Comparison of ENCODE assay signal across 15 cellular contexts in genomic region chr2:237581326-237581725, GRCh38. TPM values are rescaled to one million over a fixed set of nuclear protein-coding genes. Genes with fewer than 3 reads are reported as not detected.
DNase-seq lines count a peak whose midpoint lies in the region; ATAC-seq and TF ChIP-seq lines count a peak whose summit lies in the region.
"Had no signal": no experiment of that assay in that cellular context is flagged by ENCODE, and none has a peak within 500 bp of the region (broad histone marks: within the 10 kb centered on the region; RNA-seq: fewer than 3 reads in every experiment).

No MANE protein-coding gene starts in this region.

- intact Hi-C loops in ovary (cut with DNase I) = loop anchor here in 1 of 4 donors (10.0 kb wide), 1 partner anchor 163 kb away; no protein-coding TSS in a partner anchor

- H3K9me2 ChIP-seq in OCI-LY1 (ENCODE audit: low read depth, low read length) = no peaks in the 10 kb centered on the region

- H3K27me3 ChIP-seq in OCI-LY1 (ENCODE audit: insufficient read depth, low read length) = peaks cover 12% of the 10 kb centered on the region; the same call in 1 of the 2 replicates
- no peaks in the 10 kb centered on the region for H3K27me3 ChIP-seq in fibroblast of lung (ENCODE audit: control insufficient read depth, insufficient read depth, low read length)
- peaks cover 9% of the 10 kb centered on the region for H3K27me3 ChIP-seq in skeletal muscle satellite cell (ENCODE audit: control insufficient read depth, insufficient read depth, low read length)
- H3K27me3 ChIP-seq in ovary = no peaks in the 10 kb centered on the region

- H4K20me1 ChIP-seq in OCI-LY1 (ENCODE audit: insufficient read depth, low read length) (no peaks in the 10 kb centered on the region), fibroblast of lung (ENCODE audit: control insufficient read depth, extremely low read depth, insufficient read depth, low read length) (no peaks in the 10 kb centered on the region)

- no peak overlapping the region for H3K4me3 ChIP-seq in OCI-LY1 (ENCODE audit: low read depth, low read length, poor library complexity, severe bottlenecking)
- H3K4me3 ChIP-seq in fibroblast of lung (replicated peaks in 1 of 4; ENCODE audit: control extremely low read depth in 1 of 4, insufficient read depth in 1 of 4, low read depth in 3 of 4, low read length in 4 of 4) = no peak overlapping the region
- peak overlapping the region; percentile 64 for H3K4me3 ChIP-seq in skeletal muscle satellite cell (ENCODE audit: low read length)
- no peak overlapping the region for H3K4me3 ChIP-seq in ovary

- no peaks in the 10 kb centered on the region for H3K36me3 ChIP-seq in OCI-LY1 (ENCODE audit: insufficient read depth, low read length)
- H3K36me3 ChIP-seq in fibroblast of lung (ENCODE audit: control insufficient read depth, insufficient read depth, low read length) = no peaks in the 10 kb centered on the region
- H3K36me3 ChIP-seq in skeletal muscle satellite cell (ENCODE audit: insufficient read depth, low read length) = no peaks in the 10 kb centered on the region
- H3K36me3 ChIP-seq in ovary = no peaks in the 10 kb centered on the region

- no peaks in the 10 kb centered on the region for H3F3A ChIP-seq in OCI-LY1 (ENCODE audit: insufficient read depth, low read length)

- H3K9me3 ChIP-seq in OCI-LY1 (ENCODE audit: low read length) (no peaks in the 10 kb centered on the region), fibroblast of lung (ENCODE audit: control insufficient read depth, insufficient read depth, low read depth, low read length) (no peaks in the 10 kb centered on the region), skeletal muscle satellite cell (replicated peaks; ENCODE audit: low read length) (no peaks in the 10 kb centered on the region), ovary (no peaks in the 10 kb centered on the region)

- no peak for TF ChIP-seq EP300 in ovary (IDR thresholded peaks at IDR 0.05)

- no peak for TF ChIP-seq POLR2A in ovary (IDR thresholded peaks at IDR 0.05)

- 79 to 86% (median 86%) methylated on average over 6 of the region's 6 CpGs for WGBS in ovary, 3 donors

- no peak overlapping the region for H3K9ac ChIP-seq in OCI-LY1 (ENCODE audit: low read length)
- H3K9ac ChIP-seq in fibroblast of lung (ENCODE audit: insufficient read depth, low read length) = no peak overlapping the region
- H3K9ac ChIP-seq in skeletal muscle satellite cell (ENCODE audit: low read depth, low read length) = no peak overlapping the region

- H3K79me2 ChIP-seq in OCI-LY1 (ENCODE audit: insufficient read depth, low read length) (no peaks in the 10 kb centered on the region), fibroblast of lung (ENCODE audit: control insufficient read depth, insufficient read depth, low read length) (no peaks in the 10 kb centered on the region)

- H3K4me2 ChIP-seq in OCI-LY1 (ENCODE audit: low read length) = peak overlapping the region; percentile 29; the same call in 1 of the 2 replicates
- peak overlapping the region; percentile 78 for H3K4me2 ChIP-seq in fibroblast of lung (ENCODE audit: extremely low read depth, insufficient read depth, low read length)
- peak overlapping the region; percentile 90 for H3K4me2 ChIP-seq in skeletal muscle satellite cell (ENCODE audit: low read length)

- peaks cover 3% of the 10 kb centered on the region for H3K4me1 ChIP-seq in OCI-LY1 (ENCODE audit: insufficient read depth, low read length, severe bottlenecking)
- peaks cover 2% of the 10 kb centered on the region for H3K4me1 ChIP-seq in fibroblast of lung (ENCODE audit: control insufficient read depth, extremely low read depth, insufficient read depth, low read length)
- H3K4me1 ChIP-seq in skeletal muscle satellite cell (ENCODE audit: control insufficient read depth, insufficient read depth, low read length) = peaks cover 11% of the 10 kb centered on the region
- H3K4me1 ChIP-seq in ovary (ENCODE audit: insufficient read depth) = peaks cover 7% of the 10 kb centered on the region

- no peak for DNase-seq in fibroblast of lung (ENCODE audit: low read depth in 2 of 2)
- no peak for DNase-seq in effector CD4-positive, alpha-beta T cell
- DNase-seq in ovary = no peak
- DNase-seq: AML-193, H9, NCI-H510A had no signal

- H3K27ac ChIP-seq in C4-2B (peak overlapping the region; percentile 87), OCI-LY1 (ENCODE audit: low read depth, low read length, poor library complexity, severe bottlenecking) (no peak overlapping the region), fibroblast of lung (ENCODE audit: insufficient read depth, low read length) (no peak overlapping the region), ovary (peak overlapping the region in 1 of 2 donors; percentile 8)

- TF ChIP-seq CTCF in C4-2B (conservative IDR thresholded peaks at IDR 0.05) (no peak), OCI-LY1 (IDR thresholded peaks at IDR 0.05; ENCODE audit: low read length) (no peak), fibroblast of lung (conservative IDR thresholded peaks at IDR 0.05 in 1 of 2, IDR thresholded peaks at IDR 0.05 in 1 of 2; ENCODE audit: low read depth in 1 of 2, low read length in 2 of 2) (no peak), ovary (IDR thresholded peaks at IDR 0.05) (no peak)

- ATAC-seq in HG02840 (IDR thresholded peaks at IDR 0.05; ENCODE audit: low FRiP score, unreplicated experiment) = no peak

- H2AFZ ChIP-seq in OCI-LY1 (ENCODE audit: low read length) = no peak overlapping the region
- H2AFZ ChIP-seq in fibroblast of lung (ENCODE audit: low read length) = no peak overlapping the region

RNA-seq across cellular contexts. Expression of gene RAB17, which starts 9.2 kb away (rescaled TPM):
- total RNA-seq in fibroblast of lung (0.17 and 0.26 TPM in 2 replicates), ovary (10 to 100 TPM in 1 of 7 donors, 1 to 10 TPM in 5, under 1 TPM in 1; 0.76 to 19.3 (median 4.6) TPM)
- polyA plus RNA-seq in fibroblast of lung (0.09 and 0.22 TPM in 2 replicates), ovary (under 1 TPM; 0.38 to 0.86 TPM)
- polyA plus RNA-seq in fibroblast of lung (2012) = 0.28 and 0.44 TPM in 2 replicates
- 0.78 and 1.1 TPM in 2 replicates for polyA minus RNA-seq in fibroblast of lung (ENCODE audit: low replicate concordance)
- total RNA-seq in skeletal muscle satellite cell (2012; rRNA removed) = 0.22 and 0.25 TPM in 2 replicates
- total RNA-seq: neural crest cell had no signal
- polyA plus RNA-seq: IgD-negative memory B cell had no signal

RNA-seq across cellular contexts. Expression of gene PRLH, which starts 15.0 kb away (rescaled TPM):
- total RNA-seq in fibroblast of lung = not detected in 2 replicates
- polyA plus RNA-seq in fibroblast of lung = not detected in 2 replicates
- not detected in 2 replicates for polyA plus RNA-seq in fibroblast of lung (2012)
- polyA minus RNA-seq in fibroblast of lung (ENCODE audit: low replicate concordance) = not detected in 2 replicates
- not detected in 2 replicates for total RNA-seq in skeletal muscle satellite cell (2012; rRNA removed)
- not detected for total RNA-seq in ovary
- not detected for polyA plus RNA-seq in ovary
- total RNA-seq: H9, kidney epithelial cell, neural crest cell, renal cortical epithelial cell, T-cell had no signal
- polyA plus RNA-seq: IgD-negative memory B cell had no signal

RNA-seq across cellular contexts. Expression of gene LRRFIP1, which starts 46.1 kb away (rescaled TPM):
- total RNA-seq in fibroblast of lung = 37.0 and 58.1 TPM in 2 replicates
- 85.9 and 113 TPM in 2 replicates for polyA plus RNA-seq in fibroblast of lung
- 74.2 and 102 TPM in 2 replicates for polyA plus RNA-seq in fibroblast of lung (2012)
- 9.6 and 10.0 TPM in 2 replicates for polyA minus RNA-seq in fibroblast of lung (ENCODE audit: low replicate concordance)
- 41.6 and 46.3 TPM in 2 replicates for total RNA-seq in skeletal muscle satellite cell (2012; rRNA removed)
- total RNA-seq in ovary = 10 to 100 TPM; 32.4 to 71.1 (median 56.1) TPM
- polyA plus RNA-seq in ovary = 10 to 100 TPM; 27.4 to 71.1 TPM

Comparison
In these comparisons a context has a peak if more than half of its experiments do, and no peak if none do; other contexts are left out.
1. H3K4me2 ChIP-seq: peak in every context shown above with its lines; median percentile 90 in skeletal muscle satellite cell; 78 in fibroblast of lung; 29 in OCI-LY1.